10 cellular contexts compared by ENCODE assay signal in the genomic region with DNA sequence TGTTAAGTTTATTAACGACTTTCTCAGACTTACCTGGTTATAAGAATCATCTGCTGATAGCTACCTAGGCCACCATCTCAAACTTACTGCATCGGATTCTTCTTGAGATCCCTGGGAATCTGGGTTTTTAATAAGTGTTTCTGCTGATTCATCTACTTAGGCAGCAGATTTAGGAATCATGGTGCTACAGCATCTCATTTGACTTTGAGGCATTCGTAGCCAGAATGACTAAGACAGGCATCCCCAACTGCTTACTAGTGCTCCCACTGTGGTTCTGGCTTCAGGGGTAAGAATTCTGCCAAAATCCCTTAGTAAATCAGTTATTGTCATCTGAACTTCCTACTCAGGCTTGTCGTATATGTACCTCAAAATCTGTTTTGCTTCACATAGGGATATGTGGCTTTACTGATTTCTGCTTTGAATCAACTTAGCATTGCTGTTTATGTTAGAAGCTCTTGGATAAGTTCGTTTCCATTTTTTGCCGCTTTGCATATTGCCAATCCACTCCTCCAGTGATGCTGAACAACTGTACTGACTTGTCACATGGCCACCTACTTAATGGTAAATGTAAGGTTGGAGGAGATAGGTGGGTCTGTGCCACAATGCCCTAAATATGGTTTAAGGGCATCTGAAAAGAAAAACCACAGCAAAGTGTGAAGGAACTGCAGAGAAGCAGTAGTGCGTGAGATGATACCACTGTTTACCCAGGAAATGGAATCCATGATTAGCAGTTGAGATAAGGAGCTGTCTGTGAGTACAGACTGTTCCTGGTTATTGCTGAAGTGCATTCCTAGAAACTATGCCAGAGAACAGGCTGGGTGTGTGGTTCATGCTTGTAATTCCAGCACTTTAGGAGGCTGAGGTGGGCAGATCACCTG.
DNase-seq lines count a peak whose midpoint lies in the region; ATAC-seq, FAIRE-seq and TF ChIP-seq lines count a peak whose summit lies in the region.
"Had no signal": no experiment of that assay in that cellular context is flagged by ENCODE, and none has a peak within 500 bp of the region (broad histone marks: within the 10 kb centered on the region; RNA-seq: fewer than 3 reads in every experiment).

No MANE protein-coding gene starts in this region.

- TF ChIP-seq POLR2A in vagina (IDR thresholded peaks at IDR 0.05) = no peak

- no peak overlapping the region for H3K4me3 Mint-ChIP-seq in activated CD4-positive, alpha-beta memory T cell treated with anti-CD3 and anti-CD28 coated beads, Interleukin-2, amount 10 ng/mL, durations not matched to agents 7 days and 5 days
- H3K4me3 Mint-ChIP-seq in activated CD4-positive, alpha-beta memory T cell treated with anti-CD3 and anti-CD28 coated beads for 36 hours = no peak overlapping the region
- no peak overlapping the region for H3K4me3 Mint-ChIP-seq in stimulated activated memory B cell treated with anti-CD40 and anti-IgM and Interleukin-4, amounts not matched to agents 10 μg/mL and 1 μg/mL and 100 μg/mL, for 72 hours

- POLR2A ChIA-PET in activated CD4-positive, alpha-beta memory T cell treated with anti-CD3 and anti-CD28 coated beads, Interleukin-2, amount 10 ng/mL, durations not matched to agents 7 days and 5 days (lab: Charles Lee) = interaction anchor here (1.2 kb wide), 1 partner anchor 68 kb away, joined by 3 read pairs; a partner anchor contains a TSS
- POLR2A ChIA-PET in activated CD4-positive, alpha-beta memory T cell treated with anti-CD3 and anti-CD28 coated beads for 36 hours (lab: Charles Lee) = no interaction called here
- POLR2A ChIA-PET in RWPE1 (lab: Yijun Ruan, JAX; ENCODE audit: low non-redundant PET) = no interaction called here

- H3K4me3 ChIP-seq in SJSA1 = no peak overlapping the region
- H3K4me3 ChIP-seq in fibroblast of the aortic adventitia (ENCODE audit: low read depth, low read length) = no peak overlapping the region
- no peak overlapping the region for H3K4me3 ChIP-seq in vagina
- H3K4me3 ChIP-seq: cardiac muscle cell, SJCRH30 had no signal

- H3K4me1 Mint-ChIP-seq in activated CD4-positive, alpha-beta memory T cell treated with anti-CD3 and anti-CD28 coated beads, Interleukin-2, amount 10 ng/mL, durations not matched to agents 7 days and 5 days = peaks cover 20% of the 10 kb centered on the region
- peaks cover 5% of the 10 kb centered on the region for H3K4me1 Mint-ChIP-seq in activated CD4-positive, alpha-beta memory T cell treated with anti-CD3 and anti-CD28 coated beads for 36 hours (ENCODE audit: low read depth)
- H3K4me1 Mint-ChIP-seq in stimulated activated memory B cell treated with anti-CD40 and anti-IgM and Interleukin-4, amounts not matched to agents 10 μg/mL and 1 μg/mL and 100 μg/mL, for 72 hours = peaks cover 15% of the 10 kb centered on the region

- CTCF ChIA-PET in activated CD4-positive, alpha-beta memory T cell treated with anti-CD3 and anti-CD28 coated beads, Interleukin-2, amount 10 ng/mL, durations not matched to agents 7 days and 5 days (lab: Charles Lee) = interaction anchor here (0.7 to 2.3 kb wide), 5 partner anchors 11 to 297 kb away, joined by 3 to 43 read pairs (median 4); a partner anchor contains a TSS
- CTCF ChIA-PET in activated CD4-positive, alpha-beta memory T cell treated with anti-CD3 and anti-CD28 coated beads for 36 hours (lab: Charles Lee) = interaction anchor here (0.8 to 3.6 kb wide), 5 partner anchors 9 to 295 kb away, joined by 3 to 34 read pairs (median 7); no protein-coding TSS in a partner anchor
- CTCF ChIA-PET in RWPE1 (lab: Yijun Ruan, JAX) = interaction anchor here (0.6 kb wide), 2 partner anchors 9 to 11 kb away, joined by 4 read pairs; no protein-coding TSS in a partner anchor

- H3K27ac ChIP-seq in SJSA1 (peak overlapping the region; percentile 33; the same call in 1 of the 2 replicates), RWPE1 (no peak overlapping the region), vagina (no peak overlapping the region)
- H3K27ac ChIP-seq: cardiac muscle cell, SJCRH30 had no signal

- intact Hi-C loops in activated CD4-positive, alpha-beta memory T cell treated with anti-CD3 and anti-CD28 coated beads for 36 hours (cut with micrococcal nuclease) = loop anchor here (5.0 kb wide), 2 partner anchors 117 to 128 kb away; a partner anchor contains a TSS
- intact Hi-C loops in vagina (cut with DNase I) = loop anchor here (5.0 kb wide), 1 partner anchor 298 kb away; no protein-coding TSS in a partner anchor

- DNase-seq in activated CD4-positive, alpha-beta memory T cell treated with anti-CD3 and anti-CD28 coated beads, Interleukin-2, amount 10 ng/mL, durations not matched to agents 7 days and 5 days = no peak
- DNase-seq in activated CD4-positive, alpha-beta memory T cell treated with anti-CD3 and anti-CD28 coated beads for 36 hours = no peak
- DNase-seq in SJSA1 (ENCODE audit: low read depth in 1 of 2, low spot score in 2 of 2) (peak in 1 of 2 experiments; percentile 19), fibroblast of the aortic adventitia (ENCODE audit: low read depth) (peak; percentile 68), frontal cortex (ENCODE audit: low spot score in 2 of 2) (no peak), RWPE1 (ENCODE audit: low spot score) (no peak), vagina (ENCODE audit: extremely low spot score in 2 of 2) (no peak)
- DNase-seq: SJCRH30 had no signal

- TF ChIP-seq CTCF in fibroblast of the aortic adventitia (IDR thresholded peaks at IDR 0.05; ENCODE audit: insufficient read depth, low read length) (no peak), RWPE1 (conservative IDR thresholded peaks at IDR 0.05; ENCODE audit: low read depth) (no peak), vagina (IDR thresholded peaks at IDR 0.05) (no peak)

- H3K9me3 Mint-ChIP-seq in activated CD4-positive, alpha-beta memory T cell treated with anti-CD3 and anti-CD28 coated beads, Interleukin-2, amount 10 ng/mL, durations not matched to agents 7 days and 5 days = no peaks in the 10 kb centered on the region
- no peaks in the 10 kb centered on the region for H3K9me3 Mint-ChIP-seq in activated CD4-positive, alpha-beta memory T cell treated with anti-CD3 and anti-CD28 coated beads for 36 hours
- H3K9me3 Mint-ChIP-seq in stimulated activated memory B cell treated with anti-CD40 and anti-IgM and Interleukin-4, amounts not matched to agents 10 μg/mL and 1 μg/mL and 100 μg/mL, for 72 hours = no peaks in the 10 kb centered on the region

- no peaks in the 10 kb centered on the region for H3K27me3 Mint-ChIP-seq in activated CD4-positive, alpha-beta memory T cell treated with anti-CD3 and anti-CD28 coated beads, Interleukin-2, amount 10 ng/mL, durations not matched to agents 7 days and 5 days
- no peaks in the 10 kb centered on the region for H3K27me3 Mint-ChIP-seq in activated CD4-positive, alpha-beta memory T cell treated with anti-CD3 and anti-CD28 coated beads for 36 hours
- H3K27me3 Mint-ChIP-seq in stimulated activated memory B cell treated with anti-CD40 and anti-IgM and Interleukin-4, amounts not matched to agents 10 μg/mL and 1 μg/mL and 100 μg/mL, for 72 hours = no peaks in the 10 kb centered on the region

- H3K36me3 ChIP-seq in SJSA1 (peaks cover 40% of the 10 kb centered on the region), vagina (peaks cover 0 to 29% of the 10 kb centered on the region in 2 donors)

- H3K27ac Mint-ChIP-seq in activated CD4-positive, alpha-beta memory T cell treated with anti-CD3 and anti-CD28 coated beads, Interleukin-2, amount 10 ng/mL, durations not matched to agents 7 days and 5 days = peak overlapping the region; percentile 18
- H3K27ac Mint-ChIP-seq in activated CD4-positive, alpha-beta memory T cell treated with anti-CD3 and anti-CD28 coated beads for 36 hours = no peak overlapping the region
- H3K27ac Mint-ChIP-seq in stimulated activated memory B cell treated with anti-CD40 and anti-IgM and Interleukin-4, amounts not matched to agents 10 μg/mL and 1 μg/mL and 100 μg/mL, for 72 hours = no peak overlapping the region

- peaks cover 46% of the 10 kb centered on the region for H3K36me3 Mint-ChIP-seq in activated CD4-positive, alpha-beta memory T cell treated with anti-CD3 and anti-CD28 coated beads, Interleukin-2, amount 10 ng/mL, durations not matched to agents 7 days and 5 days (ENCODE audit: low read depth)
- peaks cover 29% of the 10 kb centered on the region for H3K36me3 Mint-ChIP-seq in activated CD4-positive, alpha-beta memory T cell treated with anti-CD3 and anti-CD28 coated beads for 36 hours
- peaks cover 34% of the 10 kb centered on the region for H3K36me3 Mint-ChIP-seq in stimulated activated memory B cell treated with anti-CD40 and anti-IgM and Interleukin-4, amounts not matched to agents 10 μg/mL and 1 μg/mL and 100 μg/mL, for 72 hours

- H3K27me3 ChIP-seq in SJSA1 (replicated peaks) (no peaks in the 10 kb centered on the region), vagina (no peaks in the 10 kb centered on the region)
- H3K27me3 ChIP-seq: cardiac muscle cell, SJCRH30 had no signal

- H3K9me3 ChIP-seq in SJSA1 (replicated peaks) (no peaks in the 10 kb centered on the region), vagina (no peaks in the 10 kb centered on the region)
- H3K9me3 ChIP-seq: SJCRH30 had no signal

- H3K4me1 ChIP-seq in SJSA1 (replicated peaks) (peaks cover 13% of the 10 kb centered on the region), vagina (no peaks in the 10 kb centered on the region)
- H3K4me1 ChIP-seq: SJCRH30 had no signal

- no peak for FAIRE-seq in frontal cortex (lab: Jason Lieb, UNC)

- peak; percentile 24 for ATAC-seq in stimulated activated memory B cell treated with anti-CD40 and anti-IgM and Interleukin-4, amounts not matched to agents 10 μg/mL and 1 μg/mL and 100 μg/mL, for 72 hours
